Comparison of ENCODE assay signal across 9 cellular contexts in genomic region chr3:101950510-101950909, GRCh38.
DNase-seq lines count a peak whose midpoint lies in the region; ATAC-seq, FAIRE-seq and TF ChIP-seq lines count a peak whose summit lies in the region.
"Had no signal": no experiment of that assay in that cellular context is flagged by ENCODE, and none has a peak within 500 bp of the region (broad histone marks: within the 10 kb centered on the region; RNA-seq: fewer than 3 reads in every experiment).

No MANE protein-coding gene starts in this region.

- peak; percentile 56 for FAIRE-seq in endothelial cell of umbilical vein (lab: Jason Lieb, UNC)

- POLR2A ChIA-PET in endothelial cell of umbilical vein (lab: Charles Lee), result no interaction called here
- POLR2A ChIA-PET in RWPE1 (lab: Yijun Ruan, JAX; ENCODE audit: low non-redundant PET), result no interaction called here

- 75% methylated on average over 4 of the region's 4 CpGs for WGBS in suprapubic skin

- H3K27me3 ChIP-seq in left ventricle myocardium inferior (ENCODE audit: low read depth) (no peaks in the 10 kb centered on the region), endothelial cell of umbilical vein (ENCODE audit: control insufficient read depth in 2 of 2, insufficient read depth in 2 of 2, low read length in 2 of 2) (no peaks in the 10 kb centered on the region), suprapubic skin (no peaks in the 10 kb centered on the region)
- H3K27me3 ChIP-seq: neutrophil had no signal

- H3K27ac ChIP-seq in left ventricle myocardium inferior (replicated peaks), result no peak overlapping the region
- H3K27ac ChIP-seq in endothelial cell of umbilical vein (ENCODE audit: insufficient read depth, low read depth, low read length), result no peak overlapping the region
- H3K27ac ChIP-seq in suprapubic skin, result peak overlapping the region; percentile 52
- no peak overlapping the region for H3K27ac ChIP-seq in RWPE1
- H3K27ac ChIP-seq: neutrophil had no signal

- H3K4me2 ChIP-seq in endothelial cell of umbilical vein (ENCODE audit: insufficient read depth, low read length), result no peak overlapping the region

- no peak overlapping the region for H3K9ac ChIP-seq in endothelial cell of umbilical vein (replicated peaks; ENCODE audit: extremely low read depth, insufficient read depth, low read length)

- H3K4me3 ChIP-seq in left ventricle myocardium inferior (no peak overlapping the region), endothelial cell of umbilical vein (replicated peaks in 1 of 3; ENCODE audit: insufficient read depth in 1 of 3, low read depth in 1 of 3, low read length in 3 of 3) (no peak overlapping the region), suprapubic skin (no peak overlapping the region)

- ATAC-seq in Right ventricle myocardium inferior (peak; percentile 48), HG03378 (IDR thresholded peaks at IDR 0.05; ENCODE audit: unreplicated experiment) (peak; percentile 88)

- CTCF ChIA-PET in endothelial cell of umbilical vein (lab: Charles Lee) (interaction anchor here (1.7 kb wide), 1 partner anchor 275 kb away, joined by 7 read pairs; no protein-coding TSS in a partner anchor), RWPE1 (lab: Yijun Ruan, JAX) (no interaction called here)

- no peak for TF ChIP-seq EP300 in suprapubic skin (IDR thresholded peaks at IDR 0.05)

- H3K9me3 ChIP-seq in left ventricle myocardium inferior (replicated peaks), result no peaks in the 10 kb centered on the region
- no peaks in the 10 kb centered on the region for H3K9me3 ChIP-seq in endothelial cell of umbilical vein (replicated peaks; ENCODE audit: control insufficient read depth, insufficient read depth, low read length)
- no peaks in the 10 kb centered on the region for H3K9me3 ChIP-seq in suprapubic skin
- H3K9me3 ChIP-seq: neutrophil had no signal

- no peak for TF ChIP-seq CTCF in left ventricle myocardium inferior (IDR thresholded peaks at IDR 0.05; ENCODE audit: borderline replicate concordance)
- TF ChIP-seq CTCF in endothelial cell of umbilical vein (IDR thresholded peaks at IDR 0.05; ENCODE audit: extremely low read depth in 1 of 2, insufficient read depth in 1 of 2, low read depth in 1 of 2, low read length in 2 of 2), result no peak
- no peak for TF ChIP-seq CTCF in suprapubic skin (IDR thresholded peaks at IDR 0.05)
- no peak for TF ChIP-seq CTCF in RWPE1 (conservative IDR thresholded peaks at IDR 0.05; ENCODE audit: low read depth)

- no peaks in the 10 kb centered on the region for H3K79me2 ChIP-seq in endothelial cell of umbilical vein (ENCODE audit: control insufficient read depth, insufficient read depth, low read length)

- BruUV-seq in endothelial cell of umbilical vein (replicated peaks; lab: Mats Ljungman, UMichigan), result no TSS peak

- dilution Hi-C loops in endothelial cell of umbilical vein (cut with MboI; ENCODE audit: extremely low pct_ligation_motif_present, low sequenced_read_pairs), result no loop called here

- H4K20me1 ChIP-seq in endothelial cell of umbilical vein (replicated peaks; ENCODE audit: control insufficient read depth, extremely low read depth, insufficient read depth, low read length), result no peaks in the 10 kb centered on the region

- intact Hi-C loops in Right ventricle myocardium inferior (cut with DNase I) (no loop called here), left ventricle myocardium inferior (cut with micrococcal nuclease) (loop anchor here (5.0 kb wide), 1 partner anchor 133 kb away; no protein-coding TSS in a partner anchor), endothelial cell of umbilical vein (cut with micrococcal nuclease) (no loop called here)

- DNase-seq in Right ventricle myocardium inferior (ENCODE audit: missing footprints), result no peak
- no peak for DNase-seq in left ventricle myocardium inferior
- peak; percentile 42 for DNase-seq in endothelial cell of umbilical vein (ENCODE audit: low read depth, low spot score)
- DNase-seq in suprapubic skin (ENCODE audit: low spot score in 2 of 2), result no peak
- DNase-seq in RWPE1 (ENCODE audit: low spot score), result no peak
- DNase-seq in NCI-H524 (lab: John Stamatoyannopoulos, UW), result no peak
- no peak for DNase-seq in NCI-H1048 (lab: John Stamatoyannopoulos, UW)

- no peak overlapping the region for H2AFZ ChIP-seq in endothelial cell of umbilical vein (ENCODE audit: low read depth, low read length)

- H3K4me1 ChIP-seq in left ventricle myocardium inferior (no peaks in the 10 kb centered on the region), endothelial cell of umbilical vein (ENCODE audit: control insufficient read depth, extremely low read depth, insufficient read depth, low read length) (peaks cover 14% of the 10 kb centered on the region), suprapubic skin (peaks cover 20% of the 10 kb centered on the region)

- no peaks in the 10 kb centered on the region for H3K36me3 ChIP-seq in left ventricle myocardium inferior
- no peaks in the 10 kb centered on the region for H3K36me3 ChIP-seq in endothelial cell of umbilical vein (ENCODE audit: control insufficient read depth in 2 of 2, extremely low read depth in 1 of 2, insufficient read depth in 2 of 2, low read length in 2 of 2)
- H3K36me3 ChIP-seq in suprapubic skin, result no peaks in the 10 kb centered on the region
- H3K36me3 ChIP-seq: neutrophil had no signal

- TF ChIP-seq POLR2A in endothelial cell of umbilical vein (IDR thresholded peaks at IDR 0.05; ENCODE audit: low read depth, low read length) (no peak), suprapubic skin (IDR thresholded peaks at IDR 0.05) (no peak)

- no peaks in the 10 kb centered on the region for H3K9me1 ChIP-seq in endothelial cell of umbilical vein (replicated peaks; ENCODE audit: control insufficient read depth, extremely low read depth, insufficient read depth, low read length)

TF ChIP-seq in endothelial cell of umbilical vein, 7 proteins besides CTCF, POLR2A, EP300 and RAD21:
- TF ChIP-seq FOS (IDR thresholded peaks at IDR 0.05; ENCODE audit: borderline replicate concordance, insufficient read depth, low read length) (peak; percentile 66), POLR2AphosphoS5 (IDR thresholded peaks at IDR 0.05; ENCODE audit: insufficient read depth, low read depth, low read length) (no peak)
